Comparison of ENCODE assay signal across 8 cellular contexts in genomic region chr20:41318271-41318649, GRCh38. TPM values are rescaled to one million over a fixed set of nuclear protein-coding genes. Genes with fewer than 3 reads are reported as not detected.
DNase-seq lines count a peak whose midpoint lies in the region; ATAC-seq and TF ChIP-seq lines count a peak whose summit lies in the region.

No MANE protein-coding gene starts in this region.

- H3K4me3 ChIP-seq in iPS-18c (ENCODE audit: insufficient read depth, low read depth, low read length), result peak overlapping the region; percentile 45; the same call in 1 of the 2 replicates

- H3K9me3 Mint-ChIP-seq in WTC11, result no peaks in the 10 kb centered on the region
- no peaks in the 10 kb centered on the region for H3K9me3 Mint-ChIP-seq in stimulated activated naive B cell treated with anti-CD40 and anti-IgM and Interleukin-4, amounts not matched to agents 10 μg/mL and 1 μg/mL and 100 μg/mL, for 72 hours

- no peak overlapping the region for H3K27ac Mint-ChIP-seq in WTC11
- no peak overlapping the region for H3K27ac Mint-ChIP-seq in stimulated activated naive B cell treated with anti-CD40 and anti-IgM and Interleukin-4, amounts not matched to agents 10 μg/mL and 1 μg/mL and 100 μg/mL, for 72 hours

- POLR2A ChIA-PET in WTC11 (lab: Charles Lee), result no interaction called here

- TF ChIP-seq CTCF in WTC11 (IDR thresholded peaks at IDR 0.05), result no peak
- no peak for TF ChIP-seq CTCF in GM13976 (IDR thresholded peaks at IDR 0.05; ENCODE audit: borderline replicate concordance, control extremely low read depth, extremely low read depth, insufficient read depth, missing control alignments)

- no peaks in the 10 kb centered on the region for H3K36me3 Mint-ChIP-seq in WTC11
- peaks cover 3 to 14% of the 10 kb centered on the region in 2 donors for H3K36me3 Mint-ChIP-seq in stimulated activated naive B cell treated with anti-CD40 and anti-IgM and Interleukin-4, amounts not matched to agents 10 μg/mL and 1 μg/mL and 100 μg/mL, for 72 hours

- ATAC-seq in WTC11, result no peak
- no peak for ATAC-seq in stimulated activated naive B cell treated with anti-CD40 and anti-IgM and Interleukin-4, amounts not matched to agents 10 μg/mL and 1 μg/mL and 100 μg/mL, for 72 hours (replicated peaks)
- no peak for ATAC-seq in GM19035 (IDR thresholded peaks at IDR 0.05; ENCODE audit: unreplicated experiment)

- CTCF ChIA-PET in WTC11 (lab: Charles Lee), result interaction anchor here (0.7 to 2.4 kb wide), 5 partner anchors 9 to 183 kb away, joined by 3 to 12 read pairs (median 6); partner anchors contain the start of gene LPIN3

- in situ Hi-C loops in GM13976 (cut with MboI; ENCODE audit: low sequenced_read_pairs, unreplicated experiment), result no loop called here

- H3K27me3 Mint-ChIP-seq in WTC11 (ENCODE audit: low read depth), result peaks cover 24% of the 10 kb centered on the region
- H3K27me3 Mint-ChIP-seq in stimulated activated naive B cell treated with anti-CD40 and anti-IgM and Interleukin-4, amounts not matched to agents 10 μg/mL and 1 μg/mL and 100 μg/mL, for 72 hours, result no peaks in the 10 kb centered on the region

- H3K9me3 ChIP-seq in iPS-18c (ENCODE audit: control insufficient read depth, insufficient read depth, low read length), result no peaks in the 10 kb centered on the region

- DNase-seq in NCI-H82 (lab: John Stamatoyannopoulos, UW), result peak; percentile 40
- no peak for DNase-seq in NCI-H82 treated with DMSO at 0.1 percent for 48 hours (lab: John Stamatoyannopoulos, UW; ENCODE audit: unreplicated experiment)
- DNase-seq in WTC11 (ENCODE audit: low spot score), result no peak
- DNase-seq in stimulated activated naive B cell treated with anti-CD40 and anti-IgM and Interleukin-4, amounts not matched to agents 10 μg/mL and 1 μg/mL and 100 μg/mL, for 72 hours, result no peak
- DNase-seq in DMS114 treated with DMSO at 0.1 percent for 48 hours (lab: John Stamatoyannopoulos, UW; ENCODE audit: unreplicated experiment), result no peak
- no peak for DNase-seq in GM13976 (ENCODE audit: low spot score)

- H3K4me3 Mint-ChIP-seq in WTC11, result peak overlapping the region; percentile 65
- H3K4me3 Mint-ChIP-seq in stimulated activated naive B cell treated with anti-CD40 and anti-IgM and Interleukin-4, amounts not matched to agents 10 μg/mL and 1 μg/mL and 100 μg/mL, for 72 hours, result peak overlapping the region; percentile 33 to 67

- peaks cover 15% of the 10 kb centered on the region for H3K4me1 Mint-ChIP-seq in WTC11
- H3K4me1 Mint-ChIP-seq in stimulated activated naive B cell treated with anti-CD40 and anti-IgM and Interleukin-4, amounts not matched to agents 10 μg/mL and 1 μg/mL and 100 μg/mL, for 72 hours, result peaks cover 26 to 35% of the 10 kb centered on the region in 2 donors

TF ChIP-seq in WTC11, 78 proteins besides CTCF, POLR2A, EP300 and RAD21:
- TF ChIP-seq ZNF396 (CRISPR knock-in tag; IDR thresholded peaks at IDR 0.05; ENCODE audit: borderline replicate concordance) (no peak), USF2 (CRISPR knock-in tag; IDR thresholded peaks at IDR 0.05) (peak; percentile 58)

RNA-seq across cellular contexts. Expression of gene ZHX3, which starts 0.7 kb away (rescaled TPM):
- 7.5 to 9.6 TPM (median 8.6 TPM) in 3 replicates for total RNA-seq in WTC11 (2021)

RNA-seq across cellular contexts. Expression of gene LPIN3, which starts 22.4 kb away (rescaled TPM):
- 7.9 to 8.5 TPM (median 8.2 TPM) in 3 replicates for total RNA-seq in WTC11 (2021)

RNA-seq across cellular contexts. Expression of gene EMILIN3, which starts 48.4 kb away (rescaled TPM):
- 5.5 to 6.0 TPM (median 5.8 TPM) in 3 replicates for total RNA-seq in WTC11 (2021)
